33 cellular contexts compared by ENCODE assay signal in the genomic region with DNA sequence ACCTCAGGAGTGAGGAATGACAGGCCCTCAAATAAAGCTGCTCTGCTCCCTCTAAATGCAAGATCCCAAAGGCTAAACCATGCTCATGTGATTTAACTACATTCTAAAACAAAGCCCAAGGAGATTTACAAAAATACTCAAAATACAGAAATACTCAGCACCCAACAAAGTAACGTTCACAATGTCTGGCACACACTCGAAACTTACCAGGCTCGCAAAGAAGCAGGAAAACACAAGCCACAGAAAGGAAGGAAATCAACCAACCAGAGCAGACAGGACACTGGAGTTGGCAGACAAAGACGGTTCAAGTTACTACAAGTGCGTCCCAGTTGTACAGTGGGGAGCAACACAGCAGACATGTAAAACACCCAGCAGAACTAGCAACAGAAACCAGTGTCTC.
"Had no signal": no experiment of that assay in that cellular context is flagged by ENCODE, and none has a peak within 500 bp of the region (broad histone marks: within the 10 kb centered on the region; RNA-seq: fewer than 3 reads in every experiment).

No MANE protein-coding gene starts in this region.

- H3K27ac ChIP-seq: brain microvascular endothelial cell, PC-9, RWPE1, SK-N-MC had no signal

- H2AFZ ChIP-seq: PC-9 had no signal

- ATAC-seq: activated CD4-positive, alpha-beta T cell treated with anti-CD3 and anti-CD28 coated beads for 36 hours; activated CD4-positive, CD25-positive, alpha-beta regulatory T cell treated with anti-CD3 and anti-CD28 coated beads, Interleukin-2, amount 50 U/mL, for 24 hours; activated CD8-positive, alpha-beta memory T cell treated with anti-CD3 and anti-CD28 coated beads, Interleukin-2, amount 10 ng/mL, durations not matched to agents 7 days and 5 days; activated T-cell treated with anti-CD3 and anti-CD28 coated beads, Interleukin-2, amount 50 U/mL, for 72 hours; Right ventricle myocardium inferior had no signal

- DNase-seq: activated CD4-positive, alpha-beta T cell treated with anti-CD3 and anti-CD28 coated beads for 36 hours; activated CD4-positive, alpha-beta T cell treated with anti-CD3 and anti-CD28 coated beads, Interleukin-2, amount 10 ng/mL, durations not matched to agents 7 days and 5 days; activated CD4-positive, alpha-beta T cell treated with anti-CD3 and anti-CD28 coated beads, Interleukin-2, amount 50 U/mL, for 48 hours; activated CD8-positive, alpha-beta memory T cell treated with anti-CD3 and anti-CD28 coated beads for 24 hours; activated CD8-positive, alpha-beta memory T cell treated with anti-CD3 and anti-CD28 coated beads, Interleukin-2, amount 10 ng/mL, durations not matched to agents 7 days and 5 days; activated gamma-delta T cell; activated naive CD4-positive, alpha-beta T cell treated with Interleukin-2 at 50 U/mL for 16 hours; activated T-cell treated with anti-CD3 and anti-CD28 coated beads, Interleukin-2, amount 50 U/mL, for 1 hour; activated T-cell treated with anti-CD3 and anti-CD28 coated beads, Interleukin-2, amount 50 U/mL, for 72 hours; amniotic stem cell; aorta; brain microvascular endothelial cell; central memory CD4-positive, alpha-beta T cell; Karpas-422; KBM-7; NCI-H1048; NCI-H1105 treated with DMSO at 0.1 percent for 48 hours; NCI-H1436 treated with DMSO at 0.1 percent for 48 hours; NCI-H1694 treated with DMSO at 0.1 percent for 48 hours; NCI-H2029; NCI-H2107; NCI-H2171; NCI-H510A; NCI-H526; NCI-H748 treated with DMSO at 0.1 percent for 48 hours; NK-92 treated with Interleukin-12 subunit alpha and Interleukin-12 subunit beta, amount 100 ng/mL, for 24 hours; PC-9; SIG-M5; T1000 had no signal

- H3K4me3 ChIP-seq: PC-9, SK-N-MC had no signal

- H3K27me3 ChIP-seq: brain microvascular endothelial cell had no signal
